Comparison of ENCODE assay signal across 1 cellular context in genomic region chr4:1289232-1290164, GRCh38.
TF ChIP-seq lines count a peak whose summit lies in the region.

MAEA (plus strand) TSS chr4:1289891; CDS start chr4:1289914, 23 bp downstream.

TF ChIP-seq in HepG2, 621 proteins besides CTCF, POLR2A, EP300 and RAD21 (continued from another document and continues in another):
- TF ChIP-seq, protein P1, sequence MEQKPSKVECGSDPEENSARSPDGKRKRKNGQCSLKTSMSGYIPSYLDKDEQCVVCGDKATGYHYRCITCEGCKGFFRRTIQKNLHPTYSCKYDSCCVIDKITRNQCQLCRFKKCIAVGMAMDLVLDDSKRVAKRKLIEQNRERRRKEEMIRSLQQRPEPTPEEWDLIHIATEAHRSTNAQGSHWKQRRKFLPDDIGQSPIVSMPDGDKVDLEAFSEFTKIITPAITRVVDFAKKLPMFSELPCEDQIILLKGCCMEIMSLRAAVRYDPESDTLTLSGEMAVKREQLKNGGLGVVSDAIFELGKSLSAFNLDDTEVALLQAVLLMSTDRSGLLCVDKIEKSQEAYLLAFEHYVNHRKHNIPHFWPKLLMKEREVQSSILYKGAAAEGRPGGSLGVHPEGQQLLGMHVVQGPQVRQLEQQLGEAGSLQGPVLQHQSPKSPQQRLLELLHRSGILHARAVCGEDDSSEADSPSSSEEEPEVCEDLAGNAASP (CRISPR knock-in tag; IDR thresholded peaks at IDR 0.05; ENCODE audit: borderline replicate concordance), result no peak; the same call in 1 of the 2 replicates
- TF ChIP-seq PHF20 (CRISPR knock-in tag; IDR thresholded peaks at IDR 0.05), result peak; percentile 78; the same call in 1 of the 2 replicates
- no peak for TF ChIP-seq HNF4G (IDR thresholded peaks at IDR 0.05; ENCODE audit: borderline replicate concordance, low read depth, low read length)
- TF ChIP-seq HNF4G (CRISPR knock-in tag; IDR thresholded peaks at IDR 0.05; ENCODE audit: borderline replicate concordance, low read depth), result no peak
- peak; percentile 81 for TF ChIP-seq RBM39 (IDR thresholded peaks at IDR 0.05; ENCODE audit: low read depth, low read length, poor library complexity, severe bottlenecking)
- TF ChIP-seq, protein P2, sequence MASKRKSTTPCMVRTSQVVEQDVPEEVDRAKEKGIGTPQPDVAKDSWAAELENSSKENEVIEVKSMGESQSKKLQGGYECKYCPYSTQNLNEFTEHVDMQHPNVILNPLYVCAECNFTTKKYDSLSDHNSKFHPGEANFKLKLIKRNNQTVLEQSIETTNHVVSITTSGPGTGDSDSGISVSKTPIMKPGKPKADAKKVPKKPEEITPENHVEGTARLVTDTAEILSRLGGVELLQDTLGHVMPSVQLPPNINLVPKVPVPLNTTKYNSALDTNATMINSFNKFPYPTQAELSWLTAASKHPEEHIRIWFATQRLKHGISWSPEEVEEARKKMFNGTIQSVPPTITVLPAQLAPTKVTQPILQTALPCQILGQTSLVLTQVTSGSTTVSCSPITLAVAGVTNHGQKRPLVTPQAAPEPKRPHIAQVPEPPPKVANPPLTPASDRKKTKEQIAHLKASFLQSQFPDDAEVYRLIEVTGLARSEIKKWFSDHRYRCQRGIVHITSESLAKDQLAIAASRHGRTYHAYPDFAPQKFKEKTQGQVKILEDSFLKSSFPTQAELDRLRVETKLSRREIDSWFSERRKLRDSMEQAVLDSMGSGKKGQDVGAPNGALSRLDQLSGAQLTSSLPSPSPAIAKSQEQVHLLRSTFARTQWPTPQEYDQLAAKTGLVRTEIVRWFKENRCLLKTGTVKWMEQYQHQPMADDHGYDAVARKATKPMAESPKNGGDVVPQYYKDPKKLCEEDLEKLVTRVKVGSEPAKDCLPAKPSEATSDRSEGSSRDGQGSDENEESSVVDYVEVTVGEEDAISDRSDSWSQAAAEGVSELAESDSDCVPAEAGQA (IDR thresholded peaks at IDR 0.05; ENCODE audit: low read depth), result peak; percentile 63; the same call in 1 of the 2 replicates
- TF ChIP-seq, protein P2 (CRISPR knock-in tag; IDR thresholded peaks at IDR 0.05; ENCODE audit: borderline replicate concordance), result no peak
- TF ChIP-seq MIER2 (CRISPR knock-in tag; IDR thresholded peaks at IDR 0.05), result no peak
- TF ChIP-seq DMAP1 (CRISPR knock-in tag; IDR thresholded peaks at IDR 0.05), result peak; percentile 57
- no peak for TF ChIP-seq ZNF333 (CRISPR knock-in tag; IDR thresholded peaks at IDR 0.05; ENCODE audit: borderline replicate concordance)
- TF ChIP-seq AHR (CRISPR knock-in tag; IDR thresholded peaks at IDR 0.05), result no peak
- TF ChIP-seq ZNF891 (CRISPR knock-in tag; IDR thresholded peaks at IDR 0.05), result no peak
- no peak for TF ChIP-seq ZNF407 (CRISPR knock-in tag; IDR thresholded peaks at IDR 0.05; ENCODE audit: not compliant biosample characterization)
- TF ChIP-seq SOX6 (IDR thresholded peaks at IDR 0.05), result no peak
- peak; percentile 12; the same call in 1 of the 2 replicates for TF ChIP-seq SOX6 (CRISPR knock-in tag; IDR thresholded peaks at IDR 0.05)
- TF ChIP-seq ZNF546 (CRISPR knock-in tag; conservative IDR thresholded peaks at IDR 0.05), result peak; percentile 81; the same call in 1 of the 2 replicates
- TF ChIP-seq ZSCAN25 (CRISPR knock-in tag; IDR thresholded peaks at IDR 0.05), result 0 out of 2 replicates have a peak, but pooled peaks have one; percentile 39
- no peak for TF ChIP-seq ZNF34 (CRISPR knock-in tag; IDR thresholded peaks at IDR 0.05; ENCODE audit: borderline replicate concordance)
- no peak for TF ChIP-seq ONECUT2 (CRISPR knock-in tag; IDR thresholded peaks at IDR 0.05)
- TF ChIP-seq KDM4B (CRISPR knock-in tag; IDR thresholded peaks at IDR 0.05), result no peak
- no peak for TF ChIP-seq POLR2AphosphoS2 (IDR thresholded peaks at IDR 0.05; ENCODE audit: low read depth, low read length)
- peak; percentile 76 for TF ChIP-seq ZFX (CRISPR knock-in tag; IDR thresholded peaks at IDR 0.05; ENCODE audit: low read depth)
- no peak for TF ChIP-seq PITX1 (CRISPR knock-in tag; IDR thresholded peaks at IDR 0.05)
- TF ChIP-seq ZFP82 (CRISPR knock-in tag; IDR thresholded peaks at IDR 0.05; ENCODE audit: borderline replicate concordance), result no peak
- peak; percentile 74 for TF ChIP-seq SMAD3 (CRISPR knock-in tag; IDR thresholded peaks at IDR 0.05)
- no peak for TF ChIP-seq ZNF746 (CRISPR knock-in tag; IDR thresholded peaks at IDR 0.05)
- peak; percentile 39; the same call in 1 of the 2 replicates for TF ChIP-seq SUZ12 (IDR thresholded peaks at IDR 0.05; ENCODE audit: low read depth, low read length)
- no peak for TF ChIP-seq ZFP37 (CRISPR knock-in tag; IDR thresholded peaks at IDR 0.05; ENCODE audit: borderline replicate concordance)
- peak; percentile 24; the same call in 1 of the 2 replicates for TF ChIP-seq ZSCAN22 (CRISPR knock-in tag; IDR thresholded peaks at IDR 0.05)
- TF ChIP-seq WIZ (CRISPR knock-in tag; IDR thresholded peaks at IDR 0.05), result no peak
- no peak for TF ChIP-seq ZNF460 (CRISPR knock-in tag; IDR thresholded peaks at IDR 0.05; ENCODE audit: borderline replicate concordance)
- TF ChIP-seq ZNF570 (CRISPR knock-in tag; IDR thresholded peaks at IDR 0.05; ENCODE audit: borderline replicate concordance), result no peak
- TF ChIP-seq, protein P3, sequence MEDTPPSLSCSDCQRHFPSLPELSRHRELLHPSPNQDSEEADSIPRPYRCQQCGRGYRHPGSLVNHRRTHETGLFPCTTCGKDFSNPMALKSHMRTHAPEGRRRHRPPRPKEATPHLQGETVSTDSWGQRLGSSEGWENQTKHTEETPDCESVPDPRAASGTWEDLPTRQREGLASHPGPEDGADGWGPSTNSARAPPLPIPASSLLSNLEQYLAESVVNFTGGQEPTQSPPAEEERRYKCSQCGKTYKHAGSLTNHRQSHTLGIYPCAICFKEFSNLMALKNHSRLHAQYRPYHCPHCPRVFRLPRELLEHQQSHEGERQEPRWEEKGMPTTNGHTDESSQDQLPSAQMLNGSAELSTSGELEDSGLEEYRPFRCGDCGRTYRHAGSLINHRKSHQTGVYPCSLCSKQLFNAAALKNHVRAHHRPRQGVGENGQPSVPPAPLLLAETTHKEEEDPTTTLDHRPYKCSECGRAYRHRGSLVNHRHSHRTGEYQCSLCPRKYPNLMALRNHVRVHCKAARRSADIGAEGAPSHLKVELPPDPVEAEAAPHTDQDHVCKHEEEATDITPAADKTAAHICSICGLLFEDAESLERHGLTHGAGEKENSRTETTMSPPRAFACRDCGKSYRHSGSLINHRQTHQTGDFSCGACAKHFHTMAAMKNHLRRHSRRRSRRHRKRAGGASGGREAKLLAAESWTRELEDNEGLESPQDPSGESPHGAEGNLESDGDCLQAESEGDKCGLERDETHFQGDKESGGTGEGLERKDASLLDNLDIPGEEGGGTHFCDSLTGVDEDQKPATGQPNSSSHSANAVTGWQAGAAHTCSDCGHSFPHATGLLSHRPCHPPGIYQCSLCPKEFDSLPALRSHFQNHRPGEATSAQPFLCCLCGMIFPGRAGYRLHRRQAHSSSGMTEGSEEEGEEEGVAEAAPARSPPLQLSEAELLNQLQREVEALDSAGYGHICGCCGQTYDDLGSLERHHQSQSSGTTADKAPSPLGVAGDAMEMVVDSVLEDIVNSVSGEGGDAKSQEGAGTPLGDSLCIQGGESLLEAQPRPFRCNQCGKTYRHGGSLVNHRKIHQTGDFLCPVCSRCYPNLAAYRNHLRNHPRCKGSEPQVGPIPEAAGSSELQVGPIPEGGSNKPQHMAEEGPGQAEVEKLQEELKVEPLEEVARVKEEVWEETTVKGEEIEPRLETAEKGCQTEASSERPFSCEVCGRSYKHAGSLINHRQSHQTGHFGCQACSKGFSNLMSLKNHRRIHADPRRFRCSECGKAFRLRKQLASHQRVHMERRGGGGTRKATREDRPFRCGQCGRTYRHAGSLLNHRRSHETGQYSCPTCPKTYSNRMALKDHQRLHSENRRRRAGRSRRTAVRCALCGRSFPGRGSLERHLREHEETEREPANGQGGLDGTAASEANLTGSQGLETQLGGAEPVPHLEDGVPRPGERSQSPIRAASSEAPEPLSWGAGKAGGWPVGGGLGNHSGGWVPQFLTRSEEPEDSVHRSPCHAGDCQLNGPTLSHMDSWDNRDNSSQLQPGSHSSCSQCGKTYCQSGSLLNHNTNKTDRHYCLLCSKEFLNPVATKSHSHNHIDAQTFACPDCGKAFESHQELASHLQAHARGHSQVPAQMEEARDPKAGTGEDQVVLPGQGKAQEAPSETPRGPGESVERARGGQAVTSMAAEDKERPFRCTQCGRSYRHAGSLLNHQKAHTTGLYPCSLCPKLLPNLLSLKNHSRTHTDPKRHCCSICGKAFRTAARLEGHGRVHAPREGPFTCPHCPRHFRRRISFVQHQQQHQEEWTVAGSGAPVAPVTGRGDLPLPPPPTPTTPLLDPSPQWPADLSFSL (CRISPR knock-in tag; IDR thresholded peaks at IDR 0.05), result no peak
- TF ChIP-seq RFX5 (IDR thresholded peaks at IDR 0.05; ENCODE audit: low read depth, low read length), result peak; percentile 52; the same call in 1 of the 2 replicates
- no peak for TF ChIP-seq ZNF225 (CRISPR knock-in tag; IDR thresholded peaks at IDR 0.05)
